Comparison of ENCODE assay signal across 1 cellular context in the genomic region with DNA sequence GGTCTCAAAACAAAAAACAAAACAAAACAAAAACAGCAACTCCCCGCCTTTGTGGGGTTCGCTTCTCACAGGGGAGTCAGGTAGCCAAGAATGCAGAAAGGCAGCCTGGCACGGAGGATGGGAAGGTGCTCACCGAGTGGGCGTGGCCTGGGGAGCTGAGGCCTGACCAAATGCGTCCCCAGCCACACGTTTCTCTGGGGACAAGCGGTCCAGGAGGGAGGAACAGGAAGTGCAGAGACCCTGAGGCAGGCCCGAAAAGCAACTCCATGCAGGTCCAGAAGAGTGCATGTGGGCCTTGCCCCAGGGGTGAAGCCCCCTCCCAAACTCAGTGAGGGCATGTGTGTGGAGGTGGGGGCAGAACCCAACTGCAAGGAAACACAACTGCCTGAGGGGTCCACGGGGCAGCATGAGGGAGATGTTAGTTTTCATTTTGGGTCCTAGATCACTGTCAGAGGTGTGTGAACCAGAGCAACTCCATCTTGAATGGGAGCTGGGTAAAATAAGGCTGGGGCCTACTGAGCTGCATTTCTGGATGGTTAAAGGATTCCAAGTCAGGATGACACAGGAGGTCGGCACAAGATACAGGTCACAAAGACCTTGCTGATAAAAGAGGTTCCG.
TF ChIP-seq lines count a peak whose summit lies in the region.

No MANE protein-coding gene starts in this region.

TF ChIP-seq in K562, 482 proteins besides CTCF, POLR2A, EP300 and RAD21 (continued from another document and continues in another):
- TF ChIP-seq, protein P1, sequence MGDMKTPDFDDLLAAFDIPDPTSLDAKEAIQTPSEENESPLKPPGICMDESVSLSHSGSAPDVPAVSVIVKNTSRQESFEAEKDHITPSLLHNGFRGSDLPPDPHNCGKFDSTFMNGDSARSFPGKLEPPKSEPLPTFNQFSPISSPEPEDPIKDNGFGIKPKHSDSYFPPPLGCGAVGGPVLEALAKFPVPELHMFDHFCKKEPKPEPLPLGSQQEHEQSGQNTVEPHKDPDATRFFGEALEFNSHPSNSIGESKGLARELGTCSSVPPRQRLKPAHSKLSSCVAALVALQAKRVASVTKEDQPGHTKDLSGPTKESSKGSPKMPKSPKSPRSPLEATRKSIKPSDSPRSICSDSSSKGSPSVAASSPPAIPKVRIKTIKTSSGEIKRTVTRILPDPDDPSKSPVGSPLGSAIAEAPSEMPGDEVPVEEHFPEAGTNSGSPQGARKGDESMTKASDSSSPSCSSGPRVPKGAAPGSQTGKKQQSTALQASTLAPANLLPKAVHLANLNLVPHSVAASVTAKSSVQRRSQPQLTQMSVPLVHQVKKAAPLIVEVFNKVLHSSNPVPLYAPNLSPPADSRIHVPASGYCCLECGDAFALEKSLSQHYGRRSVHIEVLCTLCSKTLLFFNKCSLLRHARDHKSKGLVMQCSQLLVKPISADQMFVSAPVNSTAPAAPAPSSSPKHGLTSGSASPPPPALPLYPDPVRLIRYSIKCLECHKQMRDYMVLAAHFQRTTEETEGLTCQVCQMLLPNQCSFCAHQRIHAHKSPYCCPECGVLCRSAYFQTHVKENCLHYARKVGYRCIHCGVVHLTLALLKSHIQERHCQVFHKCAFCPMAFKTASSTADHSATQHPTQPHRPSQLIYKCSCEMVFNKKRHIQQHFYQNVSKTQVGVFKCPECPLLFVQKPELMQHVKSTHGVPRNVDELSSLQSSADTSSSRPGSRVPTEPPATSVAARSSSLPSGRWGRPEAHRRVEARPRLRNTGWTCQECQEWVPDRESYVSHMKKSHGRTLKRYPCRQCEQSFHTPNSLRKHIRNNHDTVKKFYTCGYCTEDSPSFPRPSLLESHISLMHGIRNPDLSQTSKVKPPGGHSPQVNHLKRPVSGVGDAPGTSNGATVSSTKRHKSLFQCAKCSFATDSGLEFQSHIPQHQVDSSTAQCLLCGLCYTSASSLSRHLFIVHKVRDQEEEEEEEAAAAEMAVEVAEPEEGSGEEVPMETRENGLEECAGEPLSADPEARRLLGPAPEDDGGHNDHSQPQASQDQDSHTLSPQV (IDR thresholded peaks at IDR 0.05), result peak; percentile 100
- TF ChIP-seq STAT5B (CRISPR knock-in tag; IDR thresholded peaks at IDR 0.05), result peak; percentile 87
- no peak for TF ChIP-seq POLR2G (IDR thresholded peaks at IDR 0.05; ENCODE audit: low read depth, low read length)
- no peak for TF ChIP-seq KLF16 (IDR thresholded peaks at IDR 0.05)
- no peak for TF ChIP-seq ZNF274 (IDR thresholded peaks at IDR 0.05; ENCODE audit: borderline replicate concordance, low read depth, low read length)
- TF ChIP-seq HNRNPLL (IDR thresholded peaks at IDR 0.05; ENCODE audit: low read depth, low read length, poor library complexity, severe bottlenecking), result no peak
- TF ChIP-seq, protein P2, sequence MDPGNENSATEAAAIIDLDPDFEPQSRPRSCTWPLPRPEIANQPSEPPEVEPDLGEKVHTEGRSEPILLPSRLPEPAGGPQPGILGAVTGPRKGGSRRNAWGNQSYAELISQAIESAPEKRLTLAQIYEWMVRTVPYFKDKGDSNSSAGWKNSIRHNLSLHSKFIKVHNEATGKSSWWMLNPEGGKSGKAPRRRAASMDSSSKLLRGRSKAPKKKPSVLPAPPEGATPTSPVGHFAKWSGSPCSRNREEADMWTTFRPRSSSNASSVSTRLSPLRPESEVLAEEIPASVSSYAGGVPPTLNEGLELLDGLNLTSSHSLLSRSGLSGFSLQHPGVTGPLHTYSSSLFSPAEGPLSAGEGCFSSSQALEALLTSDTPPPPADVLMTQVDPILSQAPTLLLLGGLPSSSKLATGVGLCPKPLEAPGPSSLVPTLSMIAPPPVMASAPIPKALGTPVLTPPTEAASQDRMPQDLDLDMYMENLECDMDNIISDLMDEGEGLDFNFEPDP (CRISPR knock-in tag; IDR thresholded peaks at IDR 0.05), result peak; percentile 99
- no peak for TF ChIP-seq RBM34 (IDR thresholded peaks at IDR 0.05; ENCODE audit: borderline replicate concordance, insufficient read depth, low read length)
- TF ChIP-seq, protein P3, sequence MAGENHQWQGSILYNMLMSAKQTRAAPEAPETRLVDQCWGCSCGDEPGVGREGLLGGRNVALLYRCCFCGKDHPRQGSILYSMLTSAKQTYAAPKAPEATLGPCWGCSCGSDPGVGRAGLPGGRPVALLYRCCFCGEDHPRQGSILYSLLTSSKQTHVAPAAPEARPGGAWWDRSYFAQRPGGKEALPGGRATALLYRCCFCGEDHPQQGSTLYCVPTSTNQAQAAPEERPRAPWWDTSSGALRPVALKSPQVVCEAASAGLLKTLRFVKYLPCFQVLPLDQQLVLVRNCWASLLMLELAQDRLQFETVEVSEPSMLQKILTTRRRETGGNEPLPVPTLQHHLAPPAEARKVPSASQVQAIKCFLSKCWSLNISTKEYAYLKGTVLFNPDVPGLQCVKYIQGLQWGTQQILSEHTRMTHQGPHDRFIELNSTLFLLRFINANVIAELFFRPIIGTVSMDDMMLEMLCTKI (IDR thresholded peaks at IDR 0.05; ENCODE audit: partially characterized antibody), result no peak
- TF ChIP-seq, protein P4, sequence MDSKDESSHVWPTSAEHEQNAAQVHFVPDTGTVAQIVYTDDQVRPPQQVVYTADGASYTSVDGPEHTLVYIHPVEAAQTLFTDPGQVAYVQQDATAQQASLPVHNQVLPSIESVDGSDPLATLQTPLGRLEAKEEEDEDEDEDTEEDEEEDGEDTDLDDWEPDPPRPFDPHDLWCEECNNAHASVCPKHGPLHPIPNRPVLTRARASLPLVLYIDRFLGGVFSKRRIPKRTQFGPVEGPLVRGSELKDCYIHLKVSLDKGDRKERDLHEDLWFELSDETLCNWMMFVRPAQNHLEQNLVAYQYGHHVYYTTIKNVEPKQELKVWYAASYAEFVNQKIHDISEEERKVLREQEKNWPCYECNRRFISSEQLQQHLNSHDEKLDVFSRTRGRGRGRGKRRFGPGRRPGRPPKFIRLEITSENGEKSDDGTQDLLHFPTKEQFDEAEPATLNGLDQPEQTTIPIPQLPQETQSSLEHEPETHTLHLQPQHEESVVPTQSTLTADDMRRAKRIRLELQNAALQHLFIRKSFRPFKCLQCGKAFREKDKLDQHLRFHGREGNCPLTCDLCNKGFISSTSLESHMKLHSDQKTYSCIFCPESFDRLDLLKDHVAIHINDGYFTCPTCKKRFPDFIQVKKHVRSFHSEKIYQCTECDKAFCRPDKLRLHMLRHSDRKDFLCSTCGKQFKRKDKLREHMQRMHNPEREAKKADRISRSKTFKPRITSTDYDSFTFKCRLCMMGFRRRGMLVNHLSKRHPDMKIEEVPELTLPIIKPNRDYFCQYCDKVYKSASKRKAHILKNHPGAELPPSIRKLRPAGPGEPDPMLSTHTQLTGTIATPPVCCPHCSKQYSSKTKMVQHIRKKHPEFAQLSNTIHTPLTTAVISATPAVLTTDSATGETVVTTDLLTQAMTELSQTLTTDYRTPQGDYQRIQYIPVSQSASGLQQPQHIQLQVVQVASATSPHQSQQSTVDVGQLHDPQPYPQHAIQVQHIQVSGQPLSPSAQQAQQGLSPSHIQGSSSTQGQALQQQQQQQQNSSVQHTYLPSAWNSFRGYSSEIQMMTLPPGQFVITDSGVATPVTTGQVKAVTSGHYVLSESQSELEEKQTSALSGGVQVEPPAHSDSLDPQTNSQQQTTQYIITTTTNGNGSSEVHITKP (IDR thresholded peaks at IDR 0.05; ENCODE audit: partially characterized antibody), result no peak
- no peak for TF ChIP-seq MYBL2 (IDR thresholded peaks at IDR 0.05; ENCODE audit: low read depth)
- TF ChIP-seq MYBL2 (CRISPR knock-in tag; IDR thresholded peaks at IDR 0.05; ENCODE audit: borderline replicate concordance), result no peak
- no peak for TF ChIP-seq SUPT5H (IDR thresholded peaks at IDR 0.05)
- TF ChIP-seq, protein P5, sequence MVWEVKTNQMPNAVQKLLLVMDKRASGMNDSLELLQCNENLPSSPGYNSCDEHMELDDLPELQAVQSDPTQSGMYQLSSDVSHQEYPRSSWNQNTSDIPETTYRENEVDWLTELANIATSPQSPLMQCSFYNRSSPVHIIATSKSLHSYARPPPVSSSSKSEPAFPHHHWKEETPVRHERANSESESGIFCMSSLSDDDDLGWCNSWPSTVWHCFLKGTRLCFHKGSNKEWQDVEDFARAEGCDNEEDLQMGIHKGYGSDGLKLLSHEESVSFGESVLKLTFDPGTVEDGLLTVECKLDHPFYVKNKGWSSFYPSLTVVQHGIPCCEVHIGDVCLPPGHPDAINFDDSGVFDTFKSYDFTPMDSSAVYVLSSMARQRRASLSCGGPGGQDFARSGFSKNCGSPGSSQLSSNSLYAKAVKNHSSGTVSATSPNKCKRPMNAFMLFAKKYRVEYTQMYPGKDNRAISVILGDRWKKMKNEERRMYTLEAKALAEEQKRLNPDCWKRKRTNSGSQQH (CRISPR knock-in tag; IDR thresholded peaks at IDR 0.05), result peak; percentile 99
- no peak; the same call in 1 of the 2 replicates for TF ChIP-seq ZNF551 (CRISPR knock-in tag; IDR thresholded peaks at IDR 0.05)
- TF ChIP-seq, protein P6, sequence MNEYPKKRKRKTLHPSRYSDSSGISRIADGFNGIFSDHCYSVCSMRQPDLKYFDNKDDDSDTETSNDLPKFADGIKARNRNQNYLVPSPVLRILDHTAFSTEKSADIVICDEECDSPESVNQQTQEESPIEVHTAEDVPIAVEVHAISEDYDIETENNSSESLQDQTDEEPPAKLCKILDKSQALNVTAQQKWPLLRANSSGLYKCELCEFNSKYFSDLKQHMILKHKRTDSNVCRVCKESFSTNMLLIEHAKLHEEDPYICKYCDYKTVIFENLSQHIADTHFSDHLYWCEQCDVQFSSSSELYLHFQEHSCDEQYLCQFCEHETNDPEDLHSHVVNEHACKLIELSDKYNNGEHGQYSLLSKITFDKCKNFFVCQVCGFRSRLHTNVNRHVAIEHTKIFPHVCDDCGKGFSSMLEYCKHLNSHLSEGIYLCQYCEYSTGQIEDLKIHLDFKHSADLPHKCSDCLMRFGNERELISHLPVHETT (CRISPR knock-in tag; conservative IDR thresholded peaks at IDR 0.05 in 1 of 2, IDR thresholded peaks at IDR 0.05 in 1 of 2), result peak in 1 of 2 experiments; percentile 100; a peak in 2 of 4 replicates
- no peak for TF ChIP-seq ETV5 (CRISPR knock-in tag; IDR thresholded peaks at IDR 0.05; ENCODE audit: low read depth)
- TF ChIP-seq HDGF (IDR thresholded peaks at IDR 0.05), result no peak
- no peak for TF ChIP-seq ZNF778 (CRISPR knock-in tag; IDR thresholded peaks at IDR 0.05)
- TF ChIP-seq, protein P7, sequence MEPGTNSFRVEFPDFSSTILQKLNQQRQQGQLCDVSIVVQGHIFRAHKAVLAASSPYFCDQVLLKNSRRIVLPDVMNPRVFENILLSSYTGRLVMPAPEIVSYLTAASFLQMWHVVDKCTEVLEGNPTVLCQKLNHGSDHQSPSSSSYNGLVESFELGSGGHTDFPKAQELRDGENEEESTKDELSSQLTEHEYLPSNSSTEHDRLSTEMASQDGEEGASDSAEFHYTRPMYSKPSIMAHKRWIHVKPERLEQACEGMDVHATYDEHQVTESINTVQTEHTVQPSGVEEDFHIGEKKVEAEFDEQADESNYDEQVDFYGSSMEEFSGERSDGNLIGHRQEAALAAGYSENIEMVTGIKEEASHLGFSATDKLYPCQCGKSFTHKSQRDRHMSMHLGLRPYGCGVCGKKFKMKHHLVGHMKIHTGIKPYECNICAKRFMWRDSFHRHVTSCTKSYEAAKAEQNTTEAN (CRISPR knock-in tag; IDR thresholded peaks at IDR 0.05), result no peak
- no peak for TF ChIP-seq RBBP5 (IDR thresholded peaks at IDR 0.05; ENCODE audit: borderline replicate concordance, insufficient read depth, low read length, poor library complexity, severe bottlenecking)
- TF ChIP-seq KLF13 (tag; IDR thresholded peaks at IDR 0.05; ENCODE audit: borderline replicate concordance, low read depth), result peak; percentile 95
- TF ChIP-seq ILF3 (IDR thresholded peaks at IDR 0.05; ENCODE audit: borderline replicate concordance), result no peak
- TF ChIP-seq, protein P8, sequence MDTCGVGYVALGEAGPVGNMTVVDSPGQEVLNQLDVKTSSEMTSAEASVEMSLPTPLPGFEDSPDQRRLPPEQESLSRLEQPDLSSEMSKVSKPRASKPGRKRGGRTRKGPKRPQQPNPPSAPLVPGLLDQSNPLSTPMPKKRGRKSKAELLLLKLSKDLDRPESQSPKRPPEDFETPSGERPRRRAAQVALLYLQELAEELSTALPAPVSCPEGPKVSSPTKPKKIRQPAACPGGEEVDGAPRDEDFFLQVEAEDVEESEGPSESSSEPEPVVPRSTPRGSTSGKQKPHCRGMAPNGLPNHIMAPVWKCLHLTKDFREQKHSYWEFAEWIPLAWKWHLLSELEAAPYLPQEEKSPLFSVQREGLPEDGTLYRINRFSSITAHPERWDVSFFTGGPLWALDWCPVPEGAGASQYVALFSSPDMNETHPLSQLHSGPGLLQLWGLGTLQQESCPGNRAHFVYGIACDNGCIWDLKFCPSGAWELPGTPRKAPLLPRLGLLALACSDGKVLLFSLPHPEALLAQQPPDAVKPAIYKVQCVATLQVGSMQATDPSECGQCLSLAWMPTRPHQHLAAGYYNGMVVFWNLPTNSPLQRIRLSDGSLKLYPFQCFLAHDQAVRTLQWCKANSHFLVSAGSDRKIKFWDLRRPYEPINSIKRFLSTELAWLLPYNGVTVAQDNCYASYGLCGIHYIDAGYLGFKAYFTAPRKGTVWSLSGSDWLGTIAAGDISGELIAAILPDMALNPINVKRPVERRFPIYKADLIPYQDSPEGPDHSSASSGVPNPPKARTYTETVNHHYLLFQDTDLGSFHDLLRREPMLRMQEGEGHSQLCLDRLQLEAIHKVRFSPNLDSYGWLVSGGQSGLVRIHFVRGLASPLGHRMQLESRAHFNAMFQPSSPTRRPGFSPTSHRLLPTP (IDR thresholded peaks at IDR 0.05; ENCODE audit: borderline replicate concordance, extremely low read depth, insufficient read length), result no peak
- peak; percentile 99 for TF ChIP-seq ZFPM2 (CRISPR knock-in tag; IDR thresholded peaks at IDR 0.05)
- TF ChIP-seq XRCC4 (IDR thresholded peaks at IDR 0.05; ENCODE audit: extremely low read depth, insufficient read depth, insufficient read length), result no peak
- TF ChIP-seq ZNF224 (CRISPR knock-in tag; IDR thresholded peaks at IDR 0.05), result no peak
- peak; percentile 81 for TF ChIP-seq GTF2E2 (tag; IDR thresholded peaks at IDR 0.05)
- TF ChIP-seq RBM14 (IDR thresholded peaks at IDR 0.05; ENCODE audit: borderline replicate concordance, insufficient read depth, low read depth, low read length), result no peak
- no peak for TF ChIP-seq MBD2 (IDR thresholded peaks at IDR 0.05; ENCODE audit: borderline replicate concordance, low read depth)
- TF ChIP-seq KDM4B (IDR thresholded peaks at IDR 0.05; ENCODE audit: borderline replicate concordance in 2 of 2, low read depth in 1 of 2), result no peak
- TF ChIP-seq, protein P9, sequence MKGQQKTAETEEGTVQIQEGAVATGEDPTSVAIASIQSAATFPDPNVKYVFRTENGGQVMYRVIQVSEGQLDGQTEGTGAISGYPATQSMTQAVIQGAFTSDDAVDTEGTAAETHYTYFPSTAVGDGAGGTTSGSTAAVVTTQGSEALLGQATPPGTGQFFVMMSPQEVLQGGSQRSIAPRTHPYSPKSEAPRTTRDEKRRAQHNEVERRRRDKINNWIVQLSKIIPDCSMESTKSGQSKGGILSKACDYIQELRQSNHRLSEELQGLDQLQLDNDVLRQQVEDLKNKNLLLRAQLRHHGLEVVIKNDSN (CRISPR knock-in tag; IDR thresholded peaks at IDR 0.05), result no peak
- TF ChIP-seq MCM7 (IDR thresholded peaks at IDR 0.05), result no peak
- TF ChIP-seq NELFE (IDR thresholded peaks at IDR 0.05; ENCODE audit: insufficient read depth, insufficient read length), result no peak
- TF ChIP-seq ZNF140 (CRISPR knock-in tag; IDR thresholded peaks at IDR 0.05), result peak; percentile 95
- peak; percentile 94 for TF ChIP-seq DIDO1 (tag; IDR thresholded peaks at IDR 0.05; ENCODE audit: low read depth)
- no peak for TF ChIP-seq POU5F1 (IDR thresholded peaks at IDR 0.05; ENCODE audit: borderline replicate concordance, low read depth, low read length, partially characterized antibody)
- TF ChIP-seq ZNF717 (CRISPR knock-in tag; IDR thresholded peaks at IDR 0.05), result peak; percentile 95
- no peak for TF ChIP-seq ZBTB1 (CRISPR knock-in tag; IDR thresholded peaks at IDR 0.05; ENCODE audit: borderline replicate concordance, low read depth)
- no peak for TF ChIP-seq HDAC1 (IDR thresholded peaks at IDR 0.05)
- TF ChIP-seq SMARCA5 (IDR thresholded peaks at IDR 0.05), result no peak
- TF ChIP-seq TRIM28 (IDR thresholded peaks at IDR 0.05), result no peak
- no peak for TF ChIP-seq COPS2 (conservative IDR thresholded peaks at IDR 0.05)
